In genomic region chr19:40143612-40144011, GRCh38 we compare ENCODE assay signal across 8 cellular contexts. TPM values are rescaled to one million over a fixed set of nuclear protein-coding genes. Genes with fewer than 3 reads are reported as not detected.
DNase-seq lines count a peak whose midpoint lies in the region; ATAC-seq and TF ChIP-seq lines count a peak whose summit lies in the region.

No MANE protein-coding gene starts in this region.

- no peaks in the 10 kb centered on the region for H3K4me1 ChIP-seq in right atrium auricular region

- POLR2A ChIA-PET in RWPE1 (lab: Yijun Ruan, JAX; ENCODE audit: low non-redundant PET), result no interaction called here

- H3K4me3 ChIP-seq in right atrium auricular region, result no peak overlapping the region

- no peaks in the 10 kb centered on the region for H3K36me3 ChIP-seq in right atrium auricular region

- peaks cover 0 to 5% of the 10 kb centered on the region in 2 donors for H3K9me3 ChIP-seq in right atrium auricular region

- H3K9me3 Mint-ChIP-seq in activated naive CD4-positive, alpha-beta T cell treated with anti-CD3 and anti-CD28 coated beads, Interleukin-2, amount 50 U/mL, for 72 hours, result no peaks in the 10 kb centered on the region
- H3K9me3 Mint-ChIP-seq in stimulated activated naive CD8-positive, alpha-beta T cell treated with anti-CD3 and anti-CD28 coated beads, Interleukin-15, amount 100 ng/mL, for 72 hours, result no peaks in the 10 kb centered on the region

- ATAC-seq in Right ventricle myocardium inferior, result peak; percentile 60
- ATAC-seq in activated naive CD4-positive, alpha-beta T cell treated with anti-CD3 and anti-CD28 coated beads, Interleukin-2, amount 50 U/mL, for 72 hours, result peak; percentile 53 to 59
- ATAC-seq in stimulated activated naive CD8-positive, alpha-beta T cell treated with anti-CD3 and anti-CD28 coated beads, Interleukin-15, amount 100 ng/mL, for 72 hours, result peak; percentile 73

- TF ChIP-seq CTCF in right atrium auricular region (IDR thresholded peaks at IDR 0.05) (no peak), RWPE1 (conservative IDR thresholded peaks at IDR 0.05; ENCODE audit: low read depth) (no peak)

- H3K27ac Mint-ChIP-seq in activated naive CD4-positive, alpha-beta T cell treated with anti-CD3 and anti-CD28 coated beads, Interleukin-2, amount 50 U/mL, for 72 hours, result peak overlapping the region; percentile 66 to 87
- peak overlapping the region in 1 of 2 donors; percentile 33 for H3K27ac Mint-ChIP-seq in stimulated activated naive CD8-positive, alpha-beta T cell treated with anti-CD3 and anti-CD28 coated beads, Interleukin-15, amount 100 ng/mL, for 72 hours

- H3K27me3 ChIP-seq in right atrium auricular region, result no peaks in the 10 kb centered on the region

- DNase-seq in Right ventricle myocardium inferior (ENCODE audit: missing footprints) (no peak), right atrium auricular region (ENCODE audit: low spot score) (no peak), NCI-H524 (lab: John Stamatoyannopoulos, UW) (peak; percentile 51 to 69), RWPE1 (ENCODE audit: low spot score) (no peak), NCI-H748 treated with DMSO at 0.1 percent for 48 hours (lab: John Stamatoyannopoulos, UW) (no peak), NCI-H2029 treated with DMSO at 0.1 percent for 48 hours (lab: John Stamatoyannopoulos, UW) (no peak)
- DNase-seq in activated naive CD4-positive, alpha-beta T cell treated with anti-CD3 and anti-CD28 coated beads, Interleukin-2, amount 50 U/mL, for 72 hours (ENCODE audit: low spot score in 2 of 2), result no peak
- peak in 1 of 2 donors; percentile 42 for DNase-seq in stimulated activated naive CD8-positive, alpha-beta T cell treated with anti-CD3 and anti-CD28 coated beads, Interleukin-15, amount 100 ng/mL, for 72 hours

- H3K27me3 Mint-ChIP-seq in stimulated activated naive CD8-positive, alpha-beta T cell treated with anti-CD3 and anti-CD28 coated beads, Interleukin-15, amount 100 ng/mL, for 72 hours, result no peaks in the 10 kb centered on the region

- H3K4me1 Mint-ChIP-seq in stimulated activated naive CD8-positive, alpha-beta T cell treated with anti-CD3 and anti-CD28 coated beads, Interleukin-15, amount 100 ng/mL, for 72 hours, result peaks cover 57% of the 10 kb centered on the region

- CTCF ChIA-PET in RWPE1 (lab: Yijun Ruan, JAX), result interaction anchor here (0.7 kb wide), 1 partner anchor 268 kb away, joined by 3 read pairs; no protein-coding TSS in a partner anchor

- peak overlapping the region; percentile 57 to 76 for H3K4me3 Mint-ChIP-seq in stimulated activated naive CD8-positive, alpha-beta T cell treated with anti-CD3 and anti-CD28 coated beads, Interleukin-15, amount 100 ng/mL, for 72 hours

- intact Hi-C loops in Right ventricle myocardium inferior (cut with DNase I), result no loop called here

- H3K27ac ChIP-seq in right atrium auricular region (no peak overlapping the region), RWPE1 (no peak overlapping the region)

- peaks cover 0 to 5% of the 10 kb centered on the region in 2 donors for H3K36me3 Mint-ChIP-seq in activated naive CD4-positive, alpha-beta T cell treated with anti-CD3 and anti-CD28 coated beads, Interleukin-2, amount 50 U/mL, for 72 hours

RNA-seq across cellular contexts. Expression of gene MAP3K10, which starts 47.6 kb away (rescaled TPM):
- total RNA-seq in Right ventricle myocardium inferior, result 22.7 TPM
- 10 to 100 TPM; 12.3 to 13.6 TPM for total RNA-seq in right atrium auricular region
- total RNA-seq in activated naive CD4-positive, alpha-beta T cell treated with anti-CD3 and anti-CD28 coated beads, Interleukin-2, amount 50 U/mL, for 72 hours, result 10 to 100 TPM; 11.1 to 11.6 TPM

RNA-seq across cellular contexts. Expression of gene ZNF780A, which starts 52.9 kb away (rescaled TPM):
- 8.1 TPM for total RNA-seq in Right ventricle myocardium inferior
- total RNA-seq in right atrium auricular region, result 1 to 10 TPM; 2.4 to 4.1 TPM
- total RNA-seq in activated naive CD4-positive, alpha-beta T cell treated with anti-CD3 and anti-CD28 coated beads, Interleukin-2, amount 50 U/mL, for 72 hours, result 10 to 100 TPM; 12.7 to 17.8 TPM

Comparison
In these comparisons a context has a peak if more than half of its experiments do, and no peak if none do; other contexts are left out.
1. DNase-seq: peak in NCI-H524 (2 of 2); none in Right ventricle myocardium inferior (single experiment), right atrium auricular region (single experiment), activated naive CD4-positive, alpha-beta T cell treated with anti-CD3 and anti-CD28 coated beads, Interleukin-2, amount 50 U/mL, for 72 hours (0 of 2), RWPE1 (single experiment), NCI-H748 treated with DMSO at 0.1 percent for 48 hours (single experiment) and NCI-H2029 treated with DMSO at 0.1 percent for 48 hours (single experiment).
2. Peak in every context shown above with its lines, with median percentiles within 50 percentile points of each other: ATAC-seq.